In the genomic region with DNA sequence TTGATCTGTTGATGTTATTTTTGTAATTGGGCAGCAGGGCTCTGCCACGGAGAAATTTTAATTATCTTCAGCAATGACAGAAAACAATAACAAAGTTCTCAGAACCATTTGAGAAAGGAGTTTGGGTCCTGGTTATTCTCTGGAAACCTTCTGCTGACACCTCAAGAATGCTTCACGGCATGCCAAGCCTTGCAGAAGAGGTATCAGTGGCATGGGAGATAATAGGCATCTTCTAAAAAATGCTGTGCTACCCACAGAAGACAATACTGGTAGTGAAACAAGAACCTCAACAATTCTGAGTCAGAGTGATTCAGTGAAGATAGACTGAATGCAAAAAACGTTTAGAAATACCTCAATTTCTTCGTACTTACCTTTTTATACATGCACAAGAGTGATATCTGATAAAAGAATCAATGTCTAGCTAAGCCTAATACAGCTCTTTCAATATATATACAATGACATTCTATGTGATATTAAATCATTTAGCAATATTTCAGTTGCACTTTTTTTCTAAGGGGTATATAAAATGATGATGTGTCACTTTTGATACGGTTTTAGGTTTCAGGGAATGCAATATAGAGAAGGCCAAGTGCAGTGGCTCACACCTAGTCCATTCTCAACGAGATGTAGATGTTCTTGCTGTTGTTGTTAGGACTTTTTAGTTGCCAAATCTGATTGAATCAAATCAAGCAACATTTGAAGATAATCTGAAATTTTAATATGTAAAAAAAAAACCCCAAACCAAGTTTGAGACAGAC, we compare ENCODE assay signal across 16 cellular contexts.
A peak's percentile ranks its signal among the peaks of the same experiment; 100 is the strongest.
DNase-seq lines count a peak whose midpoint lies in the region; ATAC-seq, FAIRE-seq and TF ChIP-seq lines count a peak whose summit lies in the region.
"Had no signal": no experiment of that assay in that cellular context is flagged by ENCODE, and none has a peak within 500 bp of the region (broad histone marks: within the 10 kb centered on the region; RNA-seq: fewer than 3 reads in every experiment).

No MANE protein-coding gene starts in this region.

- CTCF ChIA-PET in PC-9 (lab: Charles Lee): interaction anchor here (1.0 kb wide), 1 partner anchor 43 kb away, joined by 3 read pairs; no protein-coding TSS in a partner anchor

- no peaks in the 10 kb centered on the region for H3K36me3 ChIP-seq in RWPE2 (ENCODE audit: low read depth)
- H3K36me3 ChIP-seq in PC-9 (ENCODE audit: low read depth): no peaks in the 10 kb centered on the region
- H3K36me3 ChIP-seq: BLaER1 treated with 17β-estradiol and CSF1 and Interleukin-3, amounts not matched to agents 10 nM and 100 nM; left lung had no signal

- TF ChIP-seq CTCF in RWPE2 (IDR thresholded peaks at IDR 0.05; ENCODE audit: poor library complexity, severe bottlenecking) (no peak), PC-9 (conservative IDR thresholded peaks at IDR 0.05) (no peak)

- intact Hi-C loops in PC-9 (cut with micrococcal nuclease; ENCODE audit: unreplicated experiment): loop anchor here (2.0 to 5.0 kb wide), 3 partner anchors 43 to 959 kb away; partner anchors contain the start of gene PRIM2

- H3K9me2 ChIP-seq in PC-9 (ENCODE audit: insufficient read depth): no peaks in the 10 kb centered on the region

- H3K9me3 ChIP-seq in RWPE2 (ENCODE audit: severe bottlenecking) (no peaks in the 10 kb centered on the region), PC-9 (ENCODE audit: insufficient read depth, low read depth) (no peaks in the 10 kb centered on the region; the same call in 1 of the 2 replicates)
- H3K9me3 ChIP-seq: BLaER1 treated with 17β-estradiol and CSF1 and Interleukin-3, amounts not matched to agents 10 nM and 100 nM had no signal

- ATAC-seq in RWPE2 (ENCODE audit: low read depth): peak; percentile 92
- ATAC-seq: left lung, sciatic nerve, T-helper 17 cell had no signal

- FAIRE-seq in H54 (lab: Jason Lieb, UNC): peak; percentile 89
- FAIRE-seq: GM18507 had no signal

- no peak overlapping the region for H2AFZ ChIP-seq in PC-9

- no peak overlapping the region for H3K27ac ChIP-seq in RWPE2 (ENCODE audit: poor library complexity, severe bottlenecking)
- no peak overlapping the region for H3K27ac ChIP-seq in PC-9
- H3K27ac ChIP-seq: BLaER1 treated with 17β-estradiol and CSF1 and Interleukin-3, amounts not matched to agents 10 nM and 100 nM; left lung had no signal

- H4K20me1 ChIP-seq in PC-9 (ENCODE audit: insufficient read depth): no peaks in the 10 kb centered on the region
- H4K20me1 ChIP-seq: BLaER1 treated with 17β-estradiol and CSF1 and Interleukin-3, amounts not matched to agents 10 nM and 100 nM had no signal

- H3K27me3 ChIP-seq in RWPE2 (ENCODE audit: insufficient read depth, poor library complexity, severe bottlenecking) (no peaks in the 10 kb centered on the region), PC-9 (ENCODE audit: insufficient read depth, low read depth) (no peaks in the 10 kb centered on the region)
- H3K27me3 ChIP-seq: BLaER1 treated with 17β-estradiol and CSF1 and Interleukin-3, amounts not matched to agents 10 nM and 100 nM; left lung had no signal

- H3K4me3 ChIP-seq in RWPE2 (ENCODE audit: severe bottlenecking): no peak overlapping the region
- no peak overlapping the region for H3K4me3 ChIP-seq in PC-9
- H3K4me3 ChIP-seq: BLaER1 treated with 17β-estradiol and CSF1 and Interleukin-3, amounts not matched to agents 10 nM and 100 nM; left lung had no signal

- no peaks in the 10 kb centered on the region for H3F3A ChIP-seq in PC-9 (ENCODE audit: insufficient read depth, low read depth)

- H3K4me1 ChIP-seq in RWPE2 (ENCODE audit: insufficient read depth, poor library complexity, severe bottlenecking) (peaks cover 10% of the 10 kb centered on the region), PC-9 (replicated peaks; ENCODE audit: insufficient read depth) (no peaks in the 10 kb centered on the region)
- H3K4me1 ChIP-seq: BLaER1 treated with 17β-estradiol and CSF1 and Interleukin-3, amounts not matched to agents 10 nM and 100 nM had no signal

- no peaks in the 10 kb centered on the region for H3K79me2 ChIP-seq in PC-9 (ENCODE audit: low read depth)

- H3K4me2 ChIP-seq in PC-9: no peak overlapping the region
- H3K4me2 ChIP-seq: BLaER1 treated with 17β-estradiol and CSF1 and Interleukin-3, amounts not matched to agents 10 nM and 100 nM had no signal

- TF ChIP-seq POLR2A in H54 (IDR thresholded peaks at IDR 0.05; ENCODE audit: low read depth, low read length): no peak

- peak; percentile 79 for DNase-seq in ELR (ENCODE audit: low read depth)
- DNase-seq in H54 (ENCODE audit: insufficient read length, low spot score): no peak
- DNase-seq in RWPE2 (ENCODE audit: low spot score): no peak
- peak; percentile 48 for DNase-seq in glomerular visceral epithelial cell (ENCODE audit: extremely low spot score)
- DNase-seq in NCI-H345 (lab: John Stamatoyannopoulos, UW): no peak
- no peak for DNase-seq in PC-9
- no peak for DNase-seq in COLO668 (lab: John Stamatoyannopoulos, UW; ENCODE audit: unreplicated experiment)
- DNase-seq in GF-D8 (lab: John Stamatoyannopoulos, UW): no peak
- DNase-seq: activated CD4-positive, alpha-beta T cell treated with anti-CD3 and anti-CD28 coated beads, Interleukin-2, amount 50 U/mL, for 1 hour; activated effector memory CD4-positive, alpha-beta T cell treated with Interleukin-2 at 50 U/mL for 16 hours; endodermal cell; left lung; T-helper 17 cell had no signal

- BruUV-seq in PC-9 (replicated peaks; lab: Mats Ljungman, UMichigan): no TSS peak

- POLR2A ChIA-PET in PC-9 (lab: Charles Lee; ENCODE audit: unreplicated experiment): interaction anchor here (0.7 kb wide), 1 partner anchor 213 kb away, joined by 3 read pairs; no protein-coding TSS in a partner anchor

Comparison
In these comparisons a context has a peak if more than half of its experiments do, and no peak if none do; other contexts are left out.
1. DNase-seq: peak in ELR (single experiment) and glomerular visceral epithelial cell (single experiment); none in H54 (single experiment), RWPE2 (single experiment), NCI-H345 (single experiment), PC-9 (0 of 2), COLO668 (single experiment) and GF-D8 (single experiment).